8 cellular contexts compared by ENCODE assay signal in genomic region chr10:113854757-113855626, GRCh38. TPM values are rescaled to one million over a fixed set of nuclear protein-coding genes. Genes with fewer than 3 reads are reported as not detected.
A peak's percentile ranks its signal among the peaks of the same experiment; 100 is the strongest.
DNase-seq lines count a peak whose midpoint lies in the region; ATAC-seq and TF ChIP-seq lines count a peak whose summit lies in the region.

No MANE protein-coding gene starts in this region.

- no peaks in the 10 kb centered on the region for H3K9me3 Mint-ChIP-seq in activated T-helper 17 cell treated with anti-CD3 and anti-CD28 coated beads, Interleukin-2, amount 50 U/mL, for 72 hours
- H3K9me3 Mint-ChIP-seq in naive thymus-derived CD4-positive, alpha-beta T cell = peaks cover 0 to 4% (median 0%) of the 10 kb centered on the region in 11 donors

- H3K9me3 ChIP-seq in OCI-LY1 (ENCODE audit: low read length) = no peaks in the 10 kb centered on the region
- no peaks in the 10 kb centered on the region for H3K9me3 ChIP-seq in naive thymus-derived CD4-positive, alpha-beta T cell (ENCODE audit: control insufficient read depth in 2 of 3, low read length in 3 of 3)

- H2AFZ ChIP-seq in OCI-LY1 (ENCODE audit: low read length) = peak overlapping the region; percentile 95

- DNase-seq in AG08396 (ENCODE audit: low spot score) (peak; percentile 81), fibroblast of mammary gland (ENCODE audit: low read depth) (peak; percentile 26)
- peak; percentile 23 to 58 (median 37) for DNase-seq in naive thymus-derived CD4-positive, alpha-beta T cell

- H3K4me3 ChIP-seq in OCI-LY1 (ENCODE audit: low read depth, low read length, poor library complexity, severe bottlenecking) = peak overlapping the region; percentile 92
- peak overlapping the region; percentile 91 for H3K4me3 ChIP-seq in fibroblast of mammary gland (ENCODE audit: control insufficient read depth, low read depth, low read length)
- peak overlapping the region; percentile 90 for H3K4me3 ChIP-seq in naive thymus-derived CD4-positive, alpha-beta T cell (ENCODE audit: low read length)

- peaks cover 20% of the 10 kb centered on the region for H3K36me3 ChIP-seq in OCI-LY1 (ENCODE audit: insufficient read depth, low read length)
- peaks cover 0 to 14% (median 0%) of the 10 kb centered on the region in 3 experiments for H3K36me3 ChIP-seq in naive thymus-derived CD4-positive, alpha-beta T cell (ENCODE audit: control insufficient read depth in 2 of 3, insufficient read depth in 3 of 3, low read length in 3 of 3)

- TF ChIP-seq CTCF in OCI-LY1 (IDR thresholded peaks at IDR 0.05; ENCODE audit: low read length) (no peak), fibroblast of mammary gland (conservative IDR thresholded peaks at IDR 0.05; ENCODE audit: control insufficient read depth, insufficient read depth, low read depth, low read length) (no peak)

- H3K27me3 Mint-ChIP-seq in activated T-helper 17 cell treated with anti-CD3 and anti-CD28 coated beads, Interleukin-2, amount 50 U/mL, for 72 hours = no peaks in the 10 kb centered on the region
- no peaks in the 10 kb centered on the region for H3K27me3 Mint-ChIP-seq in naive thymus-derived CD4-positive, alpha-beta T cell

- H3K9ac ChIP-seq in OCI-LY1 (ENCODE audit: low read length) = peak overlapping the region; percentile 94

- H3K27ac ChIP-seq in OCI-LY1 (ENCODE audit: low read depth, low read length, poor library complexity, severe bottlenecking) = peak overlapping the region; percentile 76
- H3K27ac ChIP-seq in naive thymus-derived CD4-positive, alpha-beta T cell (ENCODE audit: low read depth, low read length) = peak overlapping the region; percentile 79
- peak overlapping the region; percentile 63 for H3K27ac ChIP-seq in temporal lobe (ENCODE audit: low read depth, low read length)

- ATAC-seq in GM18505 (IDR thresholded peaks at IDR 0.05; ENCODE audit: unreplicated experiment) (peak; percentile 35), HG02970 (IDR thresholded peaks at IDR 0.05; ENCODE audit: low FRiP score, unreplicated experiment) (peak; percentile 41)
- peak; percentile 49 for ATAC-seq in activated T-helper 17 cell treated with anti-CD3 and anti-CD28 coated beads, Interleukin-2, amount 50 U/mL, for 72 hours (replicated peaks)
- ATAC-seq in naive thymus-derived CD4-positive, alpha-beta T cell = peak; percentile 74

- peak overlapping the region; percentile 96 for H3K4me3 Mint-ChIP-seq in activated T-helper 17 cell treated with anti-CD3 and anti-CD28 coated beads, Interleukin-2, amount 50 U/mL, for 72 hours
- peak overlapping the region; percentile 90 to 100 (median 97) for H3K4me3 Mint-ChIP-seq in naive thymus-derived CD4-positive, alpha-beta T cell

- TF ChIP-seq POLR2A in GM18505 (IDR thresholded peaks at IDR 0.05; ENCODE audit: borderline replicate concordance, extremely low read depth, insufficient read depth, insufficient read length) = peak; percentile 85

- H3F3A ChIP-seq in OCI-LY1 (ENCODE audit: insufficient read depth, low read length) = no peaks in the 10 kb centered on the region

- H3K79me2 ChIP-seq in OCI-LY1 (ENCODE audit: insufficient read depth, low read length) = peaks cover 29% of the 10 kb centered on the region

- CTCF ChIA-PET in naive thymus-derived CD4-positive, alpha-beta T cell (lab: Charles Lee) = no interaction called here

- H3K36me3 Mint-ChIP-seq in activated T-helper 17 cell treated with anti-CD3 and anti-CD28 coated beads, Interleukin-2, amount 50 U/mL, for 72 hours (ENCODE audit: low read depth) = peaks cover 26% of the 10 kb centered on the region
- H3K36me3 Mint-ChIP-seq in naive thymus-derived CD4-positive, alpha-beta T cell = peaks cover 5 to 22% (median 15%) of the 10 kb centered on the region in 5 donors

- peaks cover 14% of the 10 kb centered on the region for H3K4me1 Mint-ChIP-seq in activated T-helper 17 cell treated with anti-CD3 and anti-CD28 coated beads, Interleukin-2, amount 50 U/mL, for 72 hours
- peaks cover 24 to 56% (median 49%) of the 10 kb centered on the region in 7 donors for H3K4me1 Mint-ChIP-seq in naive thymus-derived CD4-positive, alpha-beta T cell

- H3K4me2 ChIP-seq in OCI-LY1 (ENCODE audit: low read length) = peak overlapping the region; percentile 93

- H4K20me1 ChIP-seq in OCI-LY1 (ENCODE audit: insufficient read depth, low read length) = no peaks in the 10 kb centered on the region

- H3K9me2 ChIP-seq in OCI-LY1 (ENCODE audit: low read depth, low read length) = no peaks in the 10 kb centered on the region

- no peaks in the 10 kb centered on the region for H3K27me3 ChIP-seq in OCI-LY1 (ENCODE audit: insufficient read depth, low read length)
- H3K27me3 ChIP-seq in naive thymus-derived CD4-positive, alpha-beta T cell (ENCODE audit: control insufficient read depth in 2 of 2, insufficient read depth in 2 of 2, low read length in 2 of 2) = no peaks in the 10 kb centered on the region

- intact Hi-C loops in naive thymus-derived CD4-positive, alpha-beta T cell (cut with micrococcal nuclease) = loop anchor here (1.0 to 10.0 kb wide), 13 partner anchors 106 to 1478 kb away; partner anchors contain the start of genes CASP7 (in 2 of the 2), CCDC186 (in 2 of the 2), TRUB1 (in 2 of the 2) and VTI1A (in 2 of the 2)

- H3K4me1 ChIP-seq in OCI-LY1 (ENCODE audit: insufficient read depth, low read length, severe bottlenecking) = peaks cover 63% of the 10 kb centered on the region
- H3K4me1 ChIP-seq in naive thymus-derived CD4-positive, alpha-beta T cell (ENCODE audit: control insufficient read depth in 2 of 2, insufficient read depth in 2 of 2, low read length in 2 of 2) = peaks cover 3 to 42% of the 10 kb centered on the region in 2 donors

- POLR2A ChIA-PET in naive thymus-derived CD4-positive, alpha-beta T cell (lab: Charles Lee) = no interaction called here

- peak overlapping the region; percentile 97 for H3K27ac Mint-ChIP-seq in activated T-helper 17 cell treated with anti-CD3 and anti-CD28 coated beads, Interleukin-2, amount 50 U/mL, for 72 hours
- peak overlapping the region; percentile 89 to 100 (median 97) for H3K27ac Mint-ChIP-seq in naive thymus-derived CD4-positive, alpha-beta T cell

RNA-seq across cellular contexts. Expression of gene NHLRC2, which starts 0.5 kb away (rescaled TPM):
- total RNA-seq in activated T-helper 17 cell treated with anti-CD3 and anti-CD28 coated beads, Interleukin-2, amount 50 U/mL, for 72 hours = 10 to 100 TPM; 14.0 to 20.5 TPM
- 10 to 100 TPM; 10.3 to 25.9 (median 20.5) TPM for total RNA-seq in naive thymus-derived CD4-positive, alpha-beta T cell
- 1 to 10 TPM; 4.2 to 6.9 TPM for polyA plus RNA-seq in naive thymus-derived CD4-positive, alpha-beta T cell
- total RNA-seq in temporal lobe = 20.4 TPM

RNA-seq across cellular contexts. Expression of gene DCLRE1A, which starts 1.1 kb away (rescaled TPM):
- total RNA-seq in activated T-helper 17 cell treated with anti-CD3 and anti-CD28 coated beads, Interleukin-2, amount 50 U/mL, for 72 hours = 10 to 100 TPM in 1 of 2 donors, 1 to 10 TPM in 1; 7.9 to 13.5 TPM
- 10 to 100 TPM in 1 of 5 experiments, 1 to 10 TPM in 4; 1.5 to 12.9 (median 4.3) TPM for total RNA-seq in naive thymus-derived CD4-positive, alpha-beta T cell
- polyA plus RNA-seq in naive thymus-derived CD4-positive, alpha-beta T cell = 1 to 10 TPM; 2.1 to 3.8 TPM
- 12.5 TPM for total RNA-seq in temporal lobe

Comparison
In these comparisons a context has a peak if more than half of its experiments do, and no peak if none do; other contexts are left out.
1. Peak in every context shown above with its lines: DNase-seq, ATAC-seq, H3K4me3 ChIP-seq and H3K27ac ChIP-seq.
2. DNase-seq: peak in every context shown above with its lines; median percentile 81 in AG08396; 37 in naive thymus-derived CD4-positive, alpha-beta T cell; 26 in fibroblast of mammary gland.